11 cellular contexts compared by ENCODE assay signal in genomic region chr5:142784405-142784955, GRCh38. TPM values are rescaled to one million over a fixed set of nuclear protein-coding genes. Genes with fewer than 3 reads are reported as not detected.
A peak's percentile ranks its signal among the peaks of the same experiment; 100 is the strongest.
DNase-seq lines count a peak whose midpoint lies in the region; ATAC-seq and TF ChIP-seq lines count a peak whose summit lies in the region.
"Had no signal": no experiment of that assay in that cellular context is flagged by ENCODE, and none has a peak within 500 bp of the region (broad histone marks: within the 10 kb centered on the region; RNA-seq: fewer than 3 reads in every experiment).

No MANE protein-coding gene starts in this region.

- ATAC-seq in CD4-positive, CD25-positive, alpha-beta regulatory T cell (ENCODE audit: low read depth in 2 of 2), result no peak
- ATAC-seq in activated naive CD8-positive, alpha-beta T cell treated with anti-CD3 and anti-CD28 coated beads, Interleukin-2, amount 10 ng/mL, durations not matched to agents 7 days and 5 days (ENCODE audit: low read depth), result no peak
- ATAC-seq in GM21528 (IDR thresholded peaks at IDR 0.05; ENCODE audit: low FRiP score, unreplicated experiment), result no peak

- H3K9me3 ChIP-seq in CD4-positive, CD25-positive, alpha-beta regulatory T cell (ENCODE audit: control insufficient read depth in 2 of 2, low read length in 2 of 2), result no peaks in the 10 kb centered on the region
- no peaks in the 10 kb centered on the region for H3K9me3 ChIP-seq in HEK293 (ENCODE audit: control insufficient read depth, insufficient read depth, low read depth, low read length)
- no peaks in the 10 kb centered on the region for H3K9me3 ChIP-seq in osteoblast (ENCODE audit: low read depth, low read length)

- no peak for DNase-seq in CD4-positive, CD25-positive, alpha-beta regulatory T cell
- no peak for DNase-seq in activated naive CD8-positive, alpha-beta T cell treated with anti-CD3 and anti-CD28 coated beads, Interleukin-2, amount 10 ng/mL, durations not matched to agents 7 days and 5 days
- DNase-seq in osteoblast (ENCODE audit: insufficient read length, low spot score, missing footprints) (peak; percentile 71), HT-29 (ENCODE audit: low spot score) (no peak), UCSD-AML1 (lab: John Stamatoyannopoulos, UW; ENCODE audit: unreplicated experiment) (no peak)
- DNase-seq: activated CD4-positive, CD25-positive, alpha-beta regulatory T cell treated with anti-CD3 and anti-CD28 coated beads, Interleukin-2, amount 50 U/mL, for 72 hours; amniotic stem cell; NCI-H187; stimulated activated CD4-positive, alpha-beta T cell treated with anti-CD3 and anti-CD28 coated beads, Interleukin-1b, Interleukin-23, amount 100 ng/mL, for 48 hours had no signal

- H3K27me3 Mint-ChIP-seq in CD4-positive, CD25-positive, alpha-beta regulatory T cell, result no peaks in the 10 kb centered on the region
- no peaks in the 10 kb centered on the region for H3K27me3 Mint-ChIP-seq in activated naive CD8-positive, alpha-beta T cell treated with anti-CD3 and anti-CD28 coated beads, Interleukin-2, amount 10 ng/mL, durations not matched to agents 7 days and 5 days

- no peaks in the 10 kb centered on the region for H4K20me1 ChIP-seq in osteoblast (ENCODE audit: insufficient read depth, low read length)

- H3K4me3 ChIP-seq in CD4-positive, CD25-positive, alpha-beta regulatory T cell (ENCODE audit: low read depth, low read length), result peak overlapping the region; percentile 42
- H3K4me3 ChIP-seq in HEK293 (ENCODE audit: low read depth, low read length), result no peak overlapping the region
- H3K4me3 ChIP-seq in osteoblast (ENCODE audit: insufficient read depth, low read length), result no peak overlapping the region

- POLR2A ChIA-PET in HEK293 (lab: Yijun Ruan, JAX), result interaction anchor here (2.5 kb wide), 1 partner anchor 14 kb away, joined by 10 read pairs; the partner anchor contains the start of gene ARHGAP26
- POLR2A ChIA-PET in activated naive CD8-positive, alpha-beta T cell treated with anti-CD3 and anti-CD28 coated beads, Interleukin-2, amount 10 ng/mL, durations not matched to agents 7 days and 5 days (lab: Charles Lee), result interaction anchor here (1.9 to 5.1 kb wide), 2 partner anchors 14 to 16 kb away, joined by 6 to 31 read pairs; partner anchors contain the start of gene ARHGAP26

- H3K4me1 Mint-ChIP-seq in CD4-positive, CD25-positive, alpha-beta regulatory T cell, result peaks cover 7 to 36% (median 23%) of the 10 kb centered on the region in 4 donors
- peaks cover 37% of the 10 kb centered on the region for H3K4me1 Mint-ChIP-seq in activated naive CD8-positive, alpha-beta T cell treated with anti-CD3 and anti-CD28 coated beads, Interleukin-2, amount 10 ng/mL, durations not matched to agents 7 days and 5 days

- peak overlapping the region; percentile 42 to 87 (median 76) for H3K27ac Mint-ChIP-seq in CD4-positive, CD25-positive, alpha-beta regulatory T cell
- peak overlapping the region; percentile 60 for H3K27ac Mint-ChIP-seq in activated naive CD8-positive, alpha-beta T cell treated with anti-CD3 and anti-CD28 coated beads, Interleukin-2, amount 10 ng/mL, durations not matched to agents 7 days and 5 days

- no peaks in the 10 kb centered on the region for H3K27me3 ChIP-seq in CD4-positive, CD25-positive, alpha-beta regulatory T cell (ENCODE audit: control insufficient read depth, insufficient read depth, low read length)
- no peaks in the 10 kb centered on the region for H3K27me3 ChIP-seq in osteoblast (ENCODE audit: insufficient read depth, low read length)

- CTCF ChIA-PET in HEK293 (lab: Yijun Ruan, JAX), result interaction anchor here (0.9 to 1.5 kb wide), 3 partner anchors 13 to 71 kb away, joined by 3 to 5 read pairs (median 4); partner anchors contain the start of gene ARHGAP26

- peaks cover 19% of the 10 kb centered on the region for H3K4me1 ChIP-seq in CD4-positive, CD25-positive, alpha-beta regulatory T cell (ENCODE audit: control insufficient read depth, insufficient read depth, low read length, poor library complexity, severe bottlenecking)
- peaks cover 19% of the 10 kb centered on the region for H3K4me1 ChIP-seq in HEK293 (ENCODE audit: control insufficient read depth, insufficient read depth, low read length)
- peaks cover 13% of the 10 kb centered on the region for H3K4me1 ChIP-seq in osteoblast (ENCODE audit: insufficient read depth, low read length)

- no peak overlapping the region for H2AFZ ChIP-seq in osteoblast (ENCODE audit: low read length)

- peak overlapping the region; percentile 47 to 78 (median 60) for H3K4me3 Mint-ChIP-seq in CD4-positive, CD25-positive, alpha-beta regulatory T cell
- peak overlapping the region; percentile 31 for H3K4me3 Mint-ChIP-seq in activated naive CD8-positive, alpha-beta T cell treated with anti-CD3 and anti-CD28 coated beads, Interleukin-2, amount 10 ng/mL, durations not matched to agents 7 days and 5 days

- H3K36me3 Mint-ChIP-seq in CD4-positive, CD25-positive, alpha-beta regulatory T cell, result peaks cover 3% of the 10 kb centered on the region
- H3K36me3 Mint-ChIP-seq in activated naive CD8-positive, alpha-beta T cell treated with anti-CD3 and anti-CD28 coated beads, Interleukin-2, amount 10 ng/mL, durations not matched to agents 7 days and 5 days, result peaks cover 4% of the 10 kb centered on the region

- no peaks in the 10 kb centered on the region for H3K9me3 Mint-ChIP-seq in CD4-positive, CD25-positive, alpha-beta regulatory T cell
- no peaks in the 10 kb centered on the region for H3K9me3 Mint-ChIP-seq in activated naive CD8-positive, alpha-beta T cell treated with anti-CD3 and anti-CD28 coated beads, Interleukin-2, amount 10 ng/mL, durations not matched to agents 7 days and 5 days

- no peaks in the 10 kb centered on the region for H3K36me3 ChIP-seq in CD4-positive, CD25-positive, alpha-beta regulatory T cell (ENCODE audit: control insufficient read depth, insufficient read depth, low read length)
- no peaks in the 10 kb centered on the region for H3K36me3 ChIP-seq in HEK293 (ENCODE audit: control insufficient read depth in 2 of 2, insufficient read depth in 1 of 2, low read length in 2 of 2)
- no peaks in the 10 kb centered on the region for H3K36me3 ChIP-seq in osteoblast (ENCODE audit: insufficient read depth, low read length)

- H3K4me2 ChIP-seq in osteoblast (ENCODE audit: insufficient read depth, low read length), result no peak overlapping the region

- H3K79me2 ChIP-seq in osteoblast (ENCODE audit: insufficient read depth, low read length), result no peaks in the 10 kb centered on the region

- no peak overlapping the region for H3K27ac ChIP-seq in CD4-positive, CD25-positive, alpha-beta regulatory T cell (ENCODE audit: insufficient read depth, low read length, poor library complexity, severe bottlenecking)
- H3K27ac ChIP-seq in HEK293 (ENCODE audit: extremely low read depth, low read depth, low read length) (no peak overlapping the region), osteoblast (ENCODE audit: low read depth, low read length) (no peak overlapping the region)

- TF ChIP-seq CTCF in HEK293 (tag by site-specific recombination; IDR thresholded peaks at IDR 0.05) (no peak), osteoblast (IDR thresholded peaks at IDR 0.05; ENCODE audit: extremely low read depth, low read depth, low read length) (no peak)

TF ChIP-seq in HEK293, 187 proteins besides CTCF, POLR2A, EP300 and RAD21 (continues in another document):
- no peak for TF ChIP-seq ZNF292 (tag by site-specific recombination; IDR thresholded peaks at IDR 0.05; ENCODE audit: borderline replicate concordance, low read depth)
- no peak for TF ChIP-seq EGR2 (tag by site-specific recombination; IDR thresholded peaks at IDR 0.05; ENCODE audit: low read depth)
- peak; percentile 91 for TF ChIP-seq PRDM10 (tag by site-specific recombination; IDR thresholded peaks at IDR 0.05)
- no peak for TF ChIP-seq TRIM28 (IDR thresholded peaks at IDR 0.05; ENCODE audit: borderline replicate concordance, low read length)
- 0 out of 2 replicates have a peak, but pooled peaks have one; percentile 31 for TF ChIP-seq ZNF362 (tag by site-specific recombination; IDR thresholded peaks at IDR 0.05)

RNA-seq across cellular contexts. Expression of gene ARHGAP26, which starts 14.3 kb away (rescaled TPM):
- 40.5 TPM for total RNA-seq in CD4-positive, CD25-positive, alpha-beta regulatory T cell
- polyA plus RNA-seq in CD4-positive, CD25-positive, alpha-beta regulatory T cell, result 1 to 10 TPM; 2.8 to 6.1 (median 4.7) TPM
- total RNA-seq in activated naive CD8-positive, alpha-beta T cell treated with anti-CD3 and anti-CD28 coated beads, Interleukin-2, amount 10 ng/mL, durations not matched to agents 7 days and 5 days, result 10 to 100 TPM; 30.6 to 32.0 TPM
- total RNA-seq in osteoblast, result 6.2 and 7.6 TPM in 2 replicates
- total RNA-seq in HT-29 (2014; rRNA removed; shearing (Covaris generic)), result 13.0 and 19.6 TPM in 2 replicates
